Comparison of ENCODE assay signal across 25 cellular contexts in genomic region chr10:48739141-48739540, GRCh38. TPM values are rescaled to one million over a fixed set of nuclear protein-coding genes. Genes with fewer than 3 reads are reported as not detected.
"Had no signal": no experiment of that assay in that cellular context is flagged by ENCODE, and none has a peak within 500 bp of the region (broad histone marks: within the 10 kb centered on the region; RNA-seq: fewer than 3 reads in every experiment).

No MANE protein-coding gene starts in this region.

- H3K9me3 ChIP-seq: left ventricle myocardium inferior, neutrophil, ovary, right atrium auricular region, right lobe of liver, suprapubic skin, thoracic aorta, tibial artery, upper lobe of right lung had no signal

- H3K27me3 ChIP-seq: neutrophil, ovary, right atrium auricular region, right lobe of liver, suprapubic skin, tibial artery, upper lobe of right lung had no signal

- H3K4me1 ChIP-seq: left ventricle myocardium inferior, right atrium auricular region, right lobe of liver, suprapubic skin, tibial artery, upper lobe of right lung had no signal

- H3K4me3 ChIP-seq: left ventricle myocardium inferior, lung, ovary, right atrium auricular region, right lobe of liver, smooth muscle cell, suprapubic skin, thoracic aorta, tibial artery, upper lobe of right lung had no signal

- DNase-seq: hypothalamus; immature natural killer cell; kidney; left ventricle myocardium inferior; mesendoderm; naive thymus-derived CD4-positive, alpha-beta T cell; ovary; right lobe of liver; stimulated activated CD4-positive, alpha-beta T cell treated with anti-CD3 and anti-CD28 coated beads, Interleukin-1b, Interleukin-23, amount 100 ng/mL, for 48 hours; stimulated activated CD4-positive, alpha-beta T cell treated with anti-CD3 and anti-CD28 coated beads, Interleukin-2, amount 100 ng/mL, for 48 hours; stimulated activated CD4-positive, alpha-beta T cell treated with anti-CD3 and anti-CD28 coated beads, Interleukin-4, amount 100 ng/mL, for 4 hours; stimulated activated CD8-positive, alpha-beta memory T cell treated with anti-CD3 and anti-CD28 coated beads, Interleukin-4, amount 100 ng/mL, for 48 hours; stimulated activated naive CD4-positive, alpha-beta T cell; tibial artery; trophoblast cell; upper lobe of right lung had no signal

- H3K36me3 ChIP-seq: left ventricle myocardium inferior, ovary, right atrium auricular region, right lobe of liver, suprapubic skin, thoracic aorta, tibial artery, upper lobe of right lung had no signal

- H3K27ac ChIP-seq: left ventricle myocardium inferior, neutrophil, ovary, right atrium auricular region, right lobe of liver, suprapubic skin, thoracic aorta, tibial artery, upper lobe of right lung had no signal

- ATAC-seq: naive thymus-derived CD4-positive, alpha-beta T cell; natural killer cell treated with Interleukin-12 subunit alpha and Interleukin-12 subunit beta and Interleukin-15 and Interleukin-18, amount 100 ng/mL, for 72 hours; right lobe of liver; upper lobe of right lung had no signal

RNA-seq across cellular contexts. Expression of gene WDFY4, which starts 54.5 kb away (rescaled TPM):
- total RNA-seq: neural crest cell, renal cortical epithelial cell, smooth muscle cell had no signal
